8 cellular contexts compared by ENCODE assay signal in genomic region chr2:151410485-151410833, GRCh38.
DNase-seq lines count a peak whose midpoint lies in the region; ATAC-seq and TF ChIP-seq lines count a peak whose summit lies in the region.

No MANE protein-coding gene starts in this region.

- H3K9ac ChIP-seq in OCI-LY3 (ENCODE audit: low read length), result peak overlapping the region; percentile 98

- intact Hi-C loops in head of caudate nucleus (cut with DNase I), result loop anchor here (10.0 kb wide), 1 partner anchor 126 kb away; the partner anchor contains the start of gene NMI

- H3K4me1 ChIP-seq in OCI-LY3 (ENCODE audit: low read length), result peaks cover 12% of the 10 kb centered on the region

- peaks cover 24% of the 10 kb centered on the region for H3K36me3 ChIP-seq in OCI-LY3 (replicated peaks; ENCODE audit: low read depth, low read length)

- H3K27ac ChIP-seq in OCI-LY3 (ENCODE audit: low read length), result peak overlapping the region; percentile 76

- H3K27me3 ChIP-seq in OCI-LY3 (ENCODE audit: low read depth, low read length), result no peaks in the 10 kb centered on the region

- H4K20me1 ChIP-seq in OCI-LY3 (ENCODE audit: insufficient read depth, low read length), result no peaks in the 10 kb centered on the region

- DNase-seq in AG08396 (ENCODE audit: low spot score) (peak; percentile 47), activated gamma-delta T cell treated with Interleukin-2 at 50 U/mL for 16 hours (peak; percentile 31), head of caudate nucleus (peak in 38 of 42 donors; percentile 8 to 59 (median 34)), retinal pigment epithelial cell (ENCODE audit: low read depth) (no peak), GDM1 (lab: John Stamatoyannopoulos, UW) (no peak)

- peak overlapping the region; percentile 100 for H2AFZ ChIP-seq in OCI-LY3 (ENCODE audit: low read depth, low read length)

- H3K4me2 ChIP-seq in OCI-LY3 (ENCODE audit: low read length), result peak overlapping the region; percentile 95

- no peaks in the 10 kb centered on the region for H3K9me3 ChIP-seq in OCI-LY3 (ENCODE audit: insufficient read depth, low read length)

- H3K79me2 ChIP-seq in OCI-LY3 (ENCODE audit: low read length), result peaks cover 60% of the 10 kb centered on the region

- no peak for TF ChIP-seq CTCF in OCI-LY3 (IDR thresholded peaks at IDR 0.05; ENCODE audit: low read depth, low read length)
- no peak for TF ChIP-seq CTCF in retinal pigment epithelial cell (conservative IDR thresholded peaks at IDR 0.05; ENCODE audit: low read depth, low read length)

- H3K4me3 ChIP-seq in OCI-LY3 (ENCODE audit: low read length) (peak overlapping the region; percentile 98), retinal pigment epithelial cell (ENCODE audit: low read length) (peak overlapping the region; percentile 97)

- peak; percentile 35 for ATAC-seq in GM18873 (IDR thresholded peaks at IDR 0.05; ENCODE audit: low FRiP score, unreplicated experiment)
- peak; percentile 32 for ATAC-seq in HG03139 (IDR thresholded peaks at IDR 0.05; ENCODE audit: unreplicated experiment)

Comparison
In these comparisons a context has a peak if more than half of its experiments do, and no peak if none do; other contexts are left out.
1. DNase-seq: peak in AG08396 (single experiment), activated gamma-delta T cell treated with Interleukin-2 at 50 U/mL for 16 hours (single experiment) and head of caudate nucleus (38 of 42); none in retinal pigment epithelial cell (single experiment) and GDM1 (single experiment).